ENCODE assay signal across 8 cellular contexts in the genomic region with DNA sequence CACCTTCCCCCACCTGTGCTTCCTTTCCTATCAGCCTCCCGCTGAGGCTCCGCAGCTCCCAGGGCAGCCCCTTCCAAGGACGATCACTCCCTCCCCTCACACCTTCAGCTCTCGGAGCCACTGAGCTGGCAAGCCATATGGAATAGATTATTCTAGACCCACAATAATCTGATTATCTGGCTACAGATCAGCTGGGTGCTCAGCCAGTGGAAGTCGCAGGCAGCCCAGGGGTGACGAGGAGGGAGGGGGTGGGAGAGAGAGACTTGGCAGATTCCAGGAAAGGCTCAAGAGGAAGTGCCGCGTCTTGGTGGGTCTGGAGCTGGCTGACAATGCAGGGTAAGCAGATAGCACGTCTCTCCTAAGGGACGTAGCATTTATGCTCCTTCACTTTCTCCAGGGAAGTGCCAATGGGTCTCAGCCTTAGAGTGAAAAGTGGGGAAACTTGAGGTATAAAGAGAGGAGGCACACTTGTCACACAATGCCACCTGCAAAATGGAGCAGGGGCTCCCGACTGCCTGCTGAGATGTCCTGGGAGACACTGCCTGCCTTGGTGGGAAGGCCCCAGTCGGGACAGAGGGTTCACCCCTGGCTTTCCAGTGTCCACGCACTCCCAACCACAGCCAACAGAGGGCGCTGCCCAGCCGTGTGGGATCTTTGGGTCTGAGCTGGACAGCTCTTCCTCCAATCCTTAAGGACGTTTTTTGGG. TPM values are rescaled to one million over a fixed set of nuclear protein-coding genes. Genes with fewer than 3 reads are reported as not detected.
DNase-seq lines count a peak whose midpoint lies in the region; ATAC-seq, FAIRE-seq and TF ChIP-seq lines count a peak whose summit lies in the region.

No MANE protein-coding gene starts in this region.

- ATAC-seq in HG03045 (IDR thresholded peaks at IDR 0.05; ENCODE audit: unreplicated experiment), result no peak

- H3K4me3 ChIP-seq in WI38 (ENCODE audit: low read depth, low read length) (no peak overlapping the region), bronchial epithelial cell (ENCODE audit: low read depth, low read length) (no peak overlapping the region)

- DNase-seq in CMK (ENCODE audit: low read depth) (peak; percentile 76), GM20000 (ENCODE audit: low spot score) (peak; percentile 84), NCI-H128 (lab: John Stamatoyannopoulos, UW; ENCODE audit: unreplicated experiment) (peak; percentile 14), bronchial epithelial cell (ENCODE audit: low read depth) (peak; percentile 50), kidney glomerular epithelial cell (lab: John Stamatoyannopoulos, UW) (peak; percentile 20)
- peak; percentile 80 to 83 for DNase-seq in stimulated activated CD4-positive, alpha-beta T cell treated with anti-CD3 and anti-CD28 coated beads, Interleukin-2, amount 100 ng/mL, for 24 hours

- no peaks in the 10 kb centered on the region for H3K27me3 ChIP-seq in bronchial epithelial cell (ENCODE audit: control insufficient read depth, insufficient read depth, low read length)

- no peak for FAIRE-seq in bronchial epithelial cell (lab: Jason Lieb, UNC)

- peak; percentile 92 for TF ChIP-seq CTCF in GM20000 (IDR thresholded peaks at IDR 0.05; ENCODE audit: extremely low read depth, missing control alignments)
- peak; percentile 97 for TF ChIP-seq CTCF in WI38 (IDR thresholded peaks at IDR 0.05; ENCODE audit: low read depth, low read length)
- peak; percentile 99 for TF ChIP-seq CTCF in bronchial epithelial cell (IDR thresholded peaks at IDR 0.05; ENCODE audit: insufficient read depth, low read length, severe bottlenecking)

- no peaks in the 10 kb centered on the region for H3K36me3 ChIP-seq in bronchial epithelial cell (ENCODE audit: control insufficient read depth, insufficient read depth, low read length)

RNA-seq across cellular contexts. Expression of a gene that starts 9.4 kb away (rescaled TPM):
- 0.26 and 1.4 TPM in 2 replicates for total RNA-seq in bronchial epithelial cell

RNA-seq across cellular contexts. Expression of a gene that starts 15.7 kb away (rescaled TPM):
- 0.13 and 0.26 TPM in 2 replicates for total RNA-seq in bronchial epithelial cell

RNA-seq across cellular contexts. Expression of a gene that starts 54.2 kb away (rescaled TPM):
- 0.13 and 0.53 TPM in 2 replicates for total RNA-seq in bronchial epithelial cell

Comparison
In these comparisons a context has a peak if more than half of its experiments do, and no peak if none do; other contexts are left out.
1. DNase-seq: peak in every context shown above with its lines; median percentile 84 in GM20000; 82 in stimulated activated CD4-positive, alpha-beta T cell treated with anti-CD3 and anti-CD28 coated beads, Interleukin-2, amount 100 ng/mL, for 24 hours; 76 in CMK; 50 in bronchial epithelial cell; 20 in kidney glomerular epithelial cell; 14 in NCI-H128.